8 cellular contexts compared by ENCODE assay signal in genomic region chr6:52420668-52421358, GRCh38. TPM values are rescaled to one million over a fixed set of nuclear protein-coding genes. Genes with fewer than 3 reads are reported as not detected.
DNase-seq lines count a peak whose midpoint lies in the region; ATAC-seq and TF ChIP-seq lines count a peak whose summit lies in the region.

No MANE protein-coding gene starts in this region.

- H3K27ac ChIP-seq in ACC112 (ENCODE audit: low read depth, low read length) = peak overlapping the region; percentile 88
- H3K27ac ChIP-seq in esophagus squamous epithelium = peak overlapping the region; percentile 84 to 92 (median 90)

- peak; percentile 47 for DNase-seq in HEK293T (ENCODE audit: extremely low spot score)
- DNase-seq in esophagus squamous epithelium (lab: John Stamatoyannopoulos, UW) = no peak
- no peak for DNase-seq in RPMI8226
- no peak for DNase-seq in 8988T

- H3K4me1 ChIP-seq in ACC112 (ENCODE audit: control insufficient read depth, insufficient read depth, low read length, unreplicated experiment) (peaks cover 74% of the 10 kb centered on the region), esophagus squamous epithelium (peaks cover 6 to 51% (median 25%) of the 10 kb centered on the region in 3 donors), neuron (ENCODE audit: insufficient read depth, low read length) (peaks cover 21% of the 10 kb centered on the region)

- H3K36me3 ChIP-seq in ACC112 (ENCODE audit: insufficient read depth, low read length) (no peaks in the 10 kb centered on the region), esophagus squamous epithelium (no peaks in the 10 kb centered on the region), neuron (ENCODE audit: insufficient read depth, low read length) (peaks cover 8% of the 10 kb centered on the region)

- intact Hi-C loops in esophagus squamous epithelium (cut with DNase I) = no loop called here

- H3K79me2 ChIP-seq in ACC112 (ENCODE audit: control insufficient read depth, insufficient read depth, low read length, unreplicated experiment) = peaks cover 27% of the 10 kb centered on the region

- ATAC-seq in HG03565 (IDR thresholded peaks at IDR 0.05; ENCODE audit: unreplicated experiment) = no peak

- H3K9me3 ChIP-seq in esophagus squamous epithelium = no peaks in the 10 kb centered on the region
- H3K9me3 ChIP-seq in neuron (ENCODE audit: low read length) = no peaks in the 10 kb centered on the region

- POLR2A ChIA-PET in HEK293T (lab: Yijun Ruan, JAX) = interaction anchor here (0.8 to 3.0 kb wide), 19 partner anchors 10 to 247 kb away, joined by 3 to 16 read pairs (median 5); partner anchors contain the start of gene TRAM2

- H3K27me3 ChIP-seq in ACC112 (ENCODE audit: insufficient read depth, low read length) (no peaks in the 10 kb centered on the region), esophagus squamous epithelium (no peaks in the 10 kb centered on the region), neuron (ENCODE audit: insufficient read depth, low read length) (no peaks in the 10 kb centered on the region)

- TF ChIP-seq CTCF in esophagus squamous epithelium (IDR thresholded peaks at IDR 0.05) = no peak

- 4 to 5% methylated on average over 21 of the region's 21 CpGs for WGBS in esophagus squamous epithelium, 2 donors

- H3K4me3 ChIP-seq in ACC112 (ENCODE audit: low read depth, low read length) = peak overlapping the region; percentile 82
- H3K4me3 ChIP-seq in esophagus squamous epithelium = peak overlapping the region; percentile 41 to 92 (median 83)
- H3K4me3 ChIP-seq in neuron (ENCODE audit: low read length) = peak overlapping the region; percentile 68

- H2AFZ ChIP-seq in ACC112 (ENCODE audit: low read length, unreplicated experiment) (no peak overlapping the region), neuron (ENCODE audit: low read depth, low read length) (peak overlapping the region; percentile 53)

- CTCF ChIA-PET in HEK293T (lab: Yijun Ruan, JAX) = interaction anchor here (1.6 kb wide), 1 partner anchor 156 kb away, joined by 3 read pairs; the partner anchor contains the start of gene TRAM2

- no peak for TF ChIP-seq POLR2A in esophagus squamous epithelium (IDR thresholded peaks at IDR 0.05)

TF ChIP-seq in HEK293T, 16 proteins besides CTCF, POLR2A, EP300 and RAD21:
- TF ChIP-seq ELF4 (IDR thresholded peaks at IDR 0.05) (0 out of 2 replicates have a peak, but pooled peaks have one; percentile 29), NFRKB (IDR thresholded peaks at IDR 0.05) (no peak), L3MBTL2 (conservative IDR thresholded peaks at IDR 0.05) (peak; percentile 76)
TF ChIP-seq in HEK293T: peak in this region for 2.

TF ChIP-seq in PFSK-1, 5 proteins besides CTCF, POLR2A, EP300 and RAD21:
- TF ChIP-seq FOXP2 (optimal IDR thresholded peaks at IDR 0.05; ENCODE audit: borderline replicate concordance, extremely low read depth, extremely low read length, insufficient read depth) (no peak), TAF1 (IDR thresholded peaks at IDR 0.05; ENCODE audit: borderline replicate concordance, insufficient read depth, low read length) (no peak), POLR2AphosphoS5 (IDR thresholded peaks at IDR 0.05; ENCODE audit: low read depth, low read length) (peak; percentile 36; the same call in 1 of the 2 replicates)
- TF ChIP-seq, protein P1, sequence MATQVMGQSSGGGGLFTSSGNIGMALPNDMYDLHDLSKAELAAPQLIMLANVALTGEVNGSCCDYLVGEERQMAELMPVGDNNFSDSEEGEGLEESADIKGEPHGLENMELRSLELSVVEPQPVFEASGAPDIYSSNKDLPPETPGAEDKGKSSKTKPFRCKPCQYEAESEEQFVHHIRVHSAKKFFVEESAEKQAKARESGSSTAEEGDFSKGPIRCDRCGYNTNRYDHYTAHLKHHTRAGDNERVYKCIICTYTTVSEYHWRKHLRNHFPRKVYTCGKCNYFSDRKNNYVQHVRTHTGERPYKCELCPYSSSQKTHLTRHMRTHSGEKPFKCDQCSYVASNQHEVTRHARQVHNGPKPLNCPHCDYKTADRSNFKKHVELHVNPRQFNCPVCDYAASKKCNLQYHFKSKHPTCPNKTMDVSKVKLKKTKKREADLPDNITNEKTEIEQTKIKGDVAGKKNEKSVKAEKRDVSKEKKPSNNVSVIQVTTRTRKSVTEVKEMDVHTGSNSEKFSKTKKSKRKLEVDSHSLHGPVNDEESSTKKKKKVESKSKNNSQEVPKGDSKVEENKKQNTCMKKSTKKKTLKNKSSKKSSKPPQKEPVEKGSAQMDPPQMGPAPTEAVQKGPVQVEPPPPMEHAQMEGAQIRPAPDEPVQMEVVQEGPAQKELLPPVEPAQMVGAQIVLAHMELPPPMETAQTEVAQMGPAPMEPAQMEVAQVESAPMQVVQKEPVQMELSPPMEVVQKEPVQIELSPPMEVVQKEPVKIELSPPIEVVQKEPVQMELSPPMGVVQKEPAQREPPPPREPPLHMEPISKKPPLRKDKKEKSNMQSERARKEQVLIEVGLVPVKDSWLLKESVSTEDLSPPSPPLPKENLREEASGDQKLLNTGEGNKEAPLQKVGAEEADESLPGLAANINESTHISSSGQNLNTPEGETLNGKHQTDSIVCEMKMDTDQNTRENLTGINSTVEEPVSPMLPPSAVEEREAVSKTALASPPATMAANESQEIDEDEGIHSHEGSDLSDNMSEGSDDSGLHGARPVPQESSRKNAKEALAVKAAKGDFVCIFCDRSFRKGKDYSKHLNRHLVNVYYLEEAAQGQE (IDR thresholded peaks at IDR 0.05; ENCODE audit: insufficient read depth in 1 of 2, low read depth in 2 of 2, low read length in 2 of 2) = no peak

RNA-seq across cellular contexts. Expression of gene EFHC1, which starts 0.7 kb away (rescaled TPM):
- 2.3 TPM for polyA plus RNA-seq in PFSK-1 (2012; ENCODE audit: insufficient read length, low read depth)
- total RNA-seq in esophagus squamous epithelium = 10 to 100 TPM in 2 of 4 donors, 1 to 10 TPM in 2; 4.0 to 17.5 (median 9.9) TPM

RNA-seq across cellular contexts. Expression of gene PAQR8, which starts 58.9 kb away (rescaled TPM):
- 1.7 TPM for polyA plus RNA-seq in PFSK-1 (2012; ENCODE audit: insufficient read length, low read depth)
- 10 to 100 TPM in 3 of 4 donors, 1 to 10 TPM in 1; 1.7 to 22.5 (median 11.5) TPM for total RNA-seq in esophagus squamous epithelium
